8 cellular contexts compared by ENCODE assay signal in genomic region chr4:16897991-16898827, GRCh38. TPM values are rescaled to one million over a fixed set of nuclear protein-coding genes. Genes with fewer than 3 reads are reported as not detected.
DNase-seq lines count a peak whose midpoint lies in the region; ATAC-seq and TF ChIP-seq lines count a peak whose summit lies in the region.

LDB2 (minus strand) TSS chr4:16898645.

- H3K9me3 ChIP-seq in iPS-18c (ENCODE audit: control insufficient read depth, insufficient read depth, low read length) = no peaks in the 10 kb centered on the region

- ATAC-seq in GM18873 (IDR thresholded peaks at IDR 0.05; ENCODE audit: low FRiP score, unreplicated experiment) = no peak

- TF ChIP-seq CTCF in brain (conservative IDR thresholded peaks at IDR 0.05) (no peak), retinal pigment epithelial cell (conservative IDR thresholded peaks at IDR 0.05; ENCODE audit: low read depth, low read length) (no peak)

- H3K4me3 Mint-ChIP-seq in brain = peak within 1 kb of the TSS; percentile 88 to 97 (median 96)

- H3K9me3 Mint-ChIP-seq in brain = no peaks in the 10 kb centered on the region

- H3K4me3 ChIP-seq in GM08714 (ENCODE audit: low read length) = peak within 1 kb of the TSS; percentile 57; the same call in 1 of the 2 replicates
- H3K4me3 ChIP-seq in iPS-18c (ENCODE audit: insufficient read depth, low read depth, low read length) = peak within 1 kb of the TSS; percentile 78
- peak within 1 kb of the TSS; percentile 54 for H3K4me3 ChIP-seq in retinal pigment epithelial cell (ENCODE audit: low read length)

- peak; percentile 50 for DNase-seq in retinal pigment epithelial cell (ENCODE audit: low read depth)
- no peak for DNase-seq in MV-4-11 (lab: John Stamatoyannopoulos, UW)
- no peak for DNase-seq in activated CD4-positive, alpha-beta T cell treated with anti-CD3 and anti-CD28 coated beads for 1 hour
- no peak for DNase-seq in activated CD4-positive, CD25-positive, alpha-beta regulatory T cell treated with anti-CD3 and anti-CD28 coated beads, Interleukin-2, amount 50 U/mL, for 72 hours

- peaks cover 71% of the 10 kb centered on the region for H3K4me1 Mint-ChIP-seq in brain

- no peaks in the 10 kb centered on the region for H3K36me3 Mint-ChIP-seq in brain

- H3K27me3 Mint-ChIP-seq in brain = peaks cover 6% of the 10 kb centered on the region

- peak within 1 kb of the TSS; percentile 86 to 98 (median 94) for H3K27ac Mint-ChIP-seq in brain

RNA-seq across cellular contexts. Expression of gene LDB2, which starts in this region (rescaled TPM):
- 13.2 TPM for polyA plus RNA-seq in brain (ENCODE audit: insufficient read depth, low read depth, low replicate concordance)
